29 cellular contexts compared by ENCODE assay signal in the genomic region with DNA sequence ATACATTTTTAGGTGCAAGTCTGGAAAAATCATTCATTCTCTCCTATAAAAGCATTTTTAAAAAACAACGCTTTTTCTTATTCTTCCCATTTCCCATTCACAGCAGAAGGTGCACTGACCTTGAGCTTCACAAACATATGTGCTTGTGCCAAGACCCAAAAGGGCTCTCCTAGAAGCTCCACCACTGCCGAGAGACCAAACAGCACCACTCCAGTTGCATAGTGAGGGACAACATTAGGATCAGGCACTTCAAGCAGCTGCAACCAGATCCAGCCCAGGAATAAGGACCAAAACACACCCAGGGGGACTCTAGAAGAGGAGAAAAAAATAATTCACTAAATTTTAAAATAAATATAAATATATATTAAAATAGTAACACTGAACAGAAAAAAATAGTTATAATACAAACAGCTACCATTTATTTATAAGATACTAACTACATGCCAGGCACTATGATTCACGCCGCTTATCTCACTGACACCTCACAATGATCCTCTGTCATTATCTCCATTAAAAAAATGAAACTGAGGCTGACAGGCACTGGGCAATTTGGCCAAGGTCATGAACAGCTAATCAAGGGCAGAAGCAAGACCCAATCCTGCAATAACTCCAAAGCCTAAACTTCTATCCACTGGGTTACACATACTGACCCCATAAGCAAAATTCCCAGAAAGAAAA.
"Had no signal": no experiment of that assay in that cellular context is flagged by ENCODE, and none has a peak within 500 bp of the region (broad histone marks: within the 10 kb centered on the region; RNA-seq: fewer than 3 reads in every experiment).

No MANE protein-coding gene starts in this region.

- ATAC-seq: activated CD4-positive, CD25-positive, alpha-beta regulatory T cell treated with anti-CD3 and anti-CD28 coated beads, Interleukin-2, amount 50 U/mL, for 24 hours; activated naive CD4-positive, alpha-beta T cell treated with anti-CD3 and anti-CD28 coated beads, Interleukin-2, amount 50 U/mL, for 72 hours; activated T-cell treated with anti-CD3 and anti-CD28 coated beads, Interleukin-2, amount 50 U/mL, for 4 hours; effector memory CD8-positive, alpha-beta T cell; esophagus mucosa; naive thymus-derived CD8-positive, alpha-beta T cell; SK-N-SH treated with all-trans-retinoic acid at 6 μM for 48 hours; stimulated activated naive CD8-positive, alpha-beta T cell treated with anti-CD3 and anti-CD28 coated beads, Interleukin-15, Interleukin-2, amounts not matched to agents 100 U/mL and 50 U/mL, for 24 hours; T-helper 17 cell had no signal

- H3K27ac Mint-ChIP-seq: activated naive CD4-positive, alpha-beta T cell treated with anti-CD3 and anti-CD28 coated beads, Interleukin-2, amount 50 U/mL, for 72 hours; brain; naive thymus-derived CD8-positive, alpha-beta T cell; T-helper 17 cell; type B pancreatic cell had no signal

- H3K27me3 Mint-ChIP-seq: brain; effector memory CD8-positive, alpha-beta T cell; naive thymus-derived CD8-positive, alpha-beta T cell; T-helper 17 cell; type B pancreatic cell had no signal

- H2AFZ ChIP-seq: hepatocyte had no signal

- DNase-seq: activated CD4-positive, alpha-beta T cell treated with anti-CD3 and anti-CD28 coated beads for 48 hours; activated CD4-positive, alpha-beta T cell treated with anti-CD3 and anti-CD28 coated beads, Interleukin-2, amount 50 U/mL, for 48 hours; activated CD8-positive, alpha-beta memory T cell treated with anti-CD3 and anti-CD28 coated beads, Interleukin-2, amount 50 U/mL, for 48 hours; activated naive CD4-positive, alpha-beta T cell; activated T-cell treated with anti-CD3 and anti-CD28 coated beads, Interleukin-2, amount 50 U/mL, for 4 hours; cortex of kidney; effector memory CD8-positive, alpha-beta T cell; foreskin fibroblast; islet precursor cell; naive thymus-derived CD8-positive, alpha-beta T cell; posterior cingulate gyrus; right lobe of liver; stimulated activated CD4-positive, alpha-beta T cell treated with anti-CD3 and anti-CD28 coated beads, Interleukin-12 subunit alpha, Interleukin-12 subunit beta, amount 100 ng/mL, for 4 hours; stimulated activated CD4-positive, alpha-beta T cell treated with anti-CD3 and anti-CD28 coated beads, Interleukin-4, amount 100 ng/mL, for 1 hour; stimulated activated naive CD8-positive, alpha-beta T cell treated with anti-CD3 and anti-CD28 coated beads, Interleukin-15, Interleukin-2, amounts not matched to agents 100 U/mL and 50 U/mL, for 24 hours; substantia nigra; T-helper 17 cell; T1000; uterus; WERI-Rb-1 had no signal

- H3K9me3 Mint-ChIP-seq: activated naive CD4-positive, alpha-beta T cell treated with anti-CD3 and anti-CD28 coated beads, Interleukin-2, amount 50 U/mL, for 72 hours; activated T-cell treated with anti-CD3 and anti-CD28 coated beads, Interleukin-2, amount 50 U/mL, for 4 hours; brain; effector memory CD8-positive, alpha-beta T cell; naive thymus-derived CD8-positive, alpha-beta T cell; type B pancreatic cell had no signal

- H3K4me1 Mint-ChIP-seq: brain had no signal

- H3K36me3 ChIP-seq: uterus had no signal

- H3K27me3 ChIP-seq: ascending aorta, hepatocyte, right lobe of liver, uterus had no signal

- H3K4me2 ChIP-seq: hepatocyte had no signal

- H3K9me3 ChIP-seq: ascending aorta, right lobe of liver, uterus had no signal

- H3K4me1 ChIP-seq: ascending aorta, right lobe of liver, uterus had no signal

- H3K4me3 Mint-ChIP-seq: activated T-cell treated with anti-CD3 and anti-CD28 coated beads, Interleukin-2, amount 50 U/mL, for 4 hours; brain; effector memory CD8-positive, alpha-beta T cell; naive thymus-derived CD8-positive, alpha-beta T cell; T-helper 17 cell; type B pancreatic cell had no signal

- H3K27ac ChIP-seq: ascending aorta, cardiac muscle cell, hepatocyte, right lobe of liver, uterus, WERI-Rb-1 had no signal

- H3K4me3 ChIP-seq: ascending aorta, cardiac muscle cell, hepatocyte, right lobe of liver, uterus had no signal
